In the genomic region with DNA sequence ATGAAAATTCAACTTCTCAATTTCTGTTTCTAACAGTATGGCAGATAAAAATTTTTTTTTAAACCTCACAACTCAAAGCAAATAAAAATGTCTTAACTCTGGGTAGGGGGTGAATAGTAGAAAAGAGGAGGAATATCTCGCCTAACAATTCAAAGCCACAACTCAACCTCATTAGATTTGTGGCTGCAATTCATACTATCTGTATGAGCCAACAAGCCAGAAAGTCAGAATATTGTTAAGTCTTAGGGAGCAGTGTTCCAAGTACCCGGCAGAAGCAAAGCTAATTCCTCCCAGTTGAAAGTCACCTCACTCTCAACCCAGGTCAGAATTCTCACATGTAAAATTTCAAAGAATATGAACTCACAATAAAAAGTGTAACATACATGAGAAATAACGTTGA, we compare ENCODE assay signal across 21 cellular contexts. TPM values are rescaled to one million over a fixed set of nuclear protein-coding genes. Genes with fewer than 3 reads are reported as not detected.
A peak's percentile ranks its signal among the peaks of the same experiment; 100 is the strongest.
DNase-seq lines count a peak whose midpoint lies in the region; ATAC-seq, FAIRE-seq and TF ChIP-seq lines count a peak whose summit lies in the region.
"Had no signal": no experiment of that assay in that cellular context is flagged by ENCODE, and none has a peak within 500 bp of the region (broad histone marks: within the 10 kb centered on the region; RNA-seq: fewer than 3 reads in every experiment).

No MANE protein-coding gene starts in this region.

- H3K4me3 Mint-ChIP-seq in MCF 10A (ENCODE audit: unreplicated experiment): no peak overlapping the region
- no peak overlapping the region for H3K4me3 Mint-ChIP-seq in astrocyte (ENCODE audit: unreplicated experiment)

- no TSS peak for BruUV-seq in MCF 10A (replicated peaks; lab: Mats Ljungman, UMichigan)

- TF ChIP-seq CTCF in breast epithelium (IDR thresholded peaks at IDR 0.05): no peak
- no peak for TF ChIP-seq CTCF in MCF 10A (IDR thresholded peaks at IDR 0.05; ENCODE audit: unreplicated experiment)
- no peak for TF ChIP-seq CTCF in astrocyte (IDR thresholded peaks at IDR 0.05; ENCODE audit: insufficient read depth, low read depth, low read length)
- TF ChIP-seq CTCF in mucosa of descending colon (IDR thresholded peaks at IDR 0.05): no peak
- no peak for TF ChIP-seq CTCF in osteoblast (IDR thresholded peaks at IDR 0.05; ENCODE audit: extremely low read depth, low read depth, low read length)

- no peak for DNase-seq in breast epithelium (ENCODE audit: low spot score in 2 of 2)
- no peak for DNase-seq in MCF 10A (ENCODE audit: unreplicated experiment)
- DNase-seq in astrocyte (ENCODE audit: low read depth): peak; percentile 54
- no peak for DNase-seq in mucosa of descending colon
- no peak for DNase-seq in DMS79 (lab: John Stamatoyannopoulos, UW)
- DNase-seq in osteoblast (ENCODE audit: insufficient read length, low spot score, missing footprints): no peak
- DNase-seq in D341Med (ENCODE audit: low spot score): no peak
- DNase-seq: 8988T, BE2C, DMS 273 treated with DMSO at 0.1 percent for 48 hours, GF-D8, MG63, NCI-H1092, NCI-H2081 treated with DMSO at 0.1 percent for 48 hours, NCI-H510A treated with DMSO at 0.1 percent for 48 hours, Right ventricle myocardium superior had no signal

- H3K79me2 ChIP-seq in astrocyte (ENCODE audit: insufficient read depth, low read length) (peaks cover 99% of the 10 kb centered on the region), osteoblast (ENCODE audit: insufficient read depth, low read length) (peaks cover 98% of the 10 kb centered on the region)

- H3K27ac Mint-ChIP-seq in MCF 10A (ENCODE audit: low read depth, unreplicated experiment) (no peak overlapping the region), astrocyte (ENCODE audit: unreplicated experiment) (no peak overlapping the region)

- H3K4me1 Mint-ChIP-seq in MCF 10A (ENCODE audit: insufficient read depth, unreplicated experiment) (peaks cover 13% of the 10 kb centered on the region), astrocyte (ENCODE audit: low read depth, unreplicated experiment) (peaks cover 24% of the 10 kb centered on the region)

- ATAC-seq in mucosa of descending colon (peak; percentile 28), HG02763 (IDR thresholded peaks at IDR 0.05; ENCODE audit: unreplicated experiment) (no peak)
- ATAC-seq: HepG2 had no signal

- no peaks in the 10 kb centered on the region for H3K9me3 ChIP-seq in breast epithelium
- no peaks in the 10 kb centered on the region for H3K9me3 ChIP-seq in astrocyte (ENCODE audit: insufficient read depth, low read depth, low read length)
- H3K9me3 ChIP-seq in mucosa of descending colon: no peaks in the 10 kb centered on the region
- H3K9me3 ChIP-seq in osteoblast (ENCODE audit: low read depth, low read length): no peaks in the 10 kb centered on the region
- H3K9me3 ChIP-seq: BE2C, Peyer's patch had no signal

- H3K4me3 ChIP-seq in breast epithelium (no peak overlapping the region), astrocyte (ENCODE audit: insufficient read depth, low read depth, low read length) (no peak overlapping the region), mucosa of descending colon (no peak overlapping the region), osteoblast (ENCODE audit: insufficient read depth, low read length) (no peak overlapping the region)
- H3K4me3 ChIP-seq: MG63, Peyer's patch, SK-N-MC had no signal

- no peak overlapping the region for H2AFZ ChIP-seq in astrocyte (ENCODE audit: low read depth, low read length)
- no peak overlapping the region for H2AFZ ChIP-seq in osteoblast (ENCODE audit: low read length)

- H3K9me3 Mint-ChIP-seq in MCF 10A (ENCODE audit: unreplicated experiment) (peaks cover 8% of the 10 kb centered on the region), astrocyte (ENCODE audit: unreplicated experiment) (no peaks in the 10 kb centered on the region)

- FAIRE-seq in astrocyte (lab: Jason Lieb, UNC): no peak
- FAIRE-seq: HepG2 had no signal

- H3K4me1 ChIP-seq in breast epithelium (no peaks in the 10 kb centered on the region), astrocyte (ENCODE audit: insufficient read depth, low read length) (peaks cover 5% of the 10 kb centered on the region), mucosa of descending colon (ENCODE audit: low read depth) (peaks cover 17% of the 10 kb centered on the region), osteoblast (ENCODE audit: insufficient read depth, low read length) (peaks cover 7% of the 10 kb centered on the region)

- H3K36me3 ChIP-seq in breast epithelium: no peaks in the 10 kb centered on the region
- H3K36me3 ChIP-seq in astrocyte (ENCODE audit: insufficient read depth, low read length): peaks cover 6% of the 10 kb centered on the region
- no peaks in the 10 kb centered on the region for H3K36me3 ChIP-seq in mucosa of descending colon (ENCODE audit: low read depth)
- peaks cover 3% of the 10 kb centered on the region for H3K36me3 ChIP-seq in osteoblast (ENCODE audit: insufficient read depth, low read length)
- H3K36me3 ChIP-seq: BE2C, Peyer's patch had no signal

- no peaks in the 10 kb centered on the region for H3K27me3 Mint-ChIP-seq in MCF 10A (ENCODE audit: insufficient read depth, unreplicated experiment)
- no peaks in the 10 kb centered on the region for H3K27me3 Mint-ChIP-seq in astrocyte (ENCODE audit: low read depth, unreplicated experiment)

- H3K27me3 ChIP-seq in breast epithelium (no peaks in the 10 kb centered on the region), astrocyte (ENCODE audit: insufficient read depth, low read length) (no peaks in the 10 kb centered on the region), osteoblast (ENCODE audit: insufficient read depth, low read length) (no peaks in the 10 kb centered on the region)
- H3K27me3 ChIP-seq: BE2C, MG63, Peyer's patch had no signal

- CTCF ChIA-PET in MCF 10A (lab: Yijun Ruan, JAX): no interaction called here

- H3K4me2 ChIP-seq in astrocyte (ENCODE audit: low read length) (no peak overlapping the region), osteoblast (ENCODE audit: insufficient read depth, low read length) (no peak overlapping the region)
- H3K4me2 ChIP-seq: KMS-11 had no signal

- no peak for TF ChIP-seq POLR2A in breast epithelium (IDR thresholded peaks at IDR 0.05)

- H3K27ac ChIP-seq in breast epithelium (peak overlapping the region; percentile 23 to 50), astrocyte (ENCODE audit: low read depth, low read length) (no peak overlapping the region), osteoblast (ENCODE audit: low read depth, low read length) (no peak overlapping the region)
- H3K27ac ChIP-seq: KMS-11, Peyer's patch, SK-N-MC had no signal

- H4K20me1 ChIP-seq in astrocyte (ENCODE audit: insufficient read depth, low read length) (peaks cover 85% of the 10 kb centered on the region), osteoblast (ENCODE audit: insufficient read depth, low read length) (peaks cover 54% of the 10 kb centered on the region)

- no peak overlapping the region for H3K9ac ChIP-seq in astrocyte (ENCODE audit: low read length)
- H3K9ac ChIP-seq: KMS-11 had no signal

- H3K36me3 Mint-ChIP-seq in MCF 10A (ENCODE audit: insufficient read depth, unreplicated experiment) (peaks cover 20% of the 10 kb centered on the region), astrocyte (ENCODE audit: low read depth, unreplicated experiment) (peaks cover 5% of the 10 kb centered on the region)

- POLR2A ChIA-PET in MCF 10A (lab: Yijun Ruan, JAX): interaction anchor here (1.1 to 3.5 kb wide), 3 partner anchors 13 to 20 kb away, joined by 3 to 16 read pairs (median 3); a partner anchor contains a TSS

- intact Hi-C loops in breast epithelium (cut with DNase I; ENCODE audit: low total_unique reads): no loop called here
- intact Hi-C loops in MCF 10A (cut with micrococcal nuclease): no loop called here
- intact Hi-C loops in mucosa of descending colon (cut with DNase I, micrococcal nuclease): no loop called here

RNA-seq across cellular contexts. Expression of a gene that starts 15.0 kb away (rescaled TPM):
- 100 to 1,000 TPM; 103 to 136 (median 117) TPM for total RNA-seq in breast epithelium
- 54.4 and 56.9 TPM in 2 replicates for total RNA-seq in MCF 10A (2022)
- total RNA-seq in astrocyte: 107 and 108 TPM in 2 replicates
- total RNA-seq in mucosa of descending colon: 100 to 1,000 TPM in 1 of 3 donors, 10 to 100 TPM in 2; 76.5 to 139 (median 83.7) TPM
- 84.0 and 101 TPM in 2 replicates for total RNA-seq in osteoblast

Comparison
In these comparisons a context has a peak if more than half of its experiments do, and no peak if none do; other contexts are left out.
1. H3K27ac ChIP-seq: peak in breast epithelium (2 of 2); none in astrocyte (single experiment) and osteoblast (single experiment).